ENCODE assay signal across 16 cellular contexts in the genomic region with DNA sequence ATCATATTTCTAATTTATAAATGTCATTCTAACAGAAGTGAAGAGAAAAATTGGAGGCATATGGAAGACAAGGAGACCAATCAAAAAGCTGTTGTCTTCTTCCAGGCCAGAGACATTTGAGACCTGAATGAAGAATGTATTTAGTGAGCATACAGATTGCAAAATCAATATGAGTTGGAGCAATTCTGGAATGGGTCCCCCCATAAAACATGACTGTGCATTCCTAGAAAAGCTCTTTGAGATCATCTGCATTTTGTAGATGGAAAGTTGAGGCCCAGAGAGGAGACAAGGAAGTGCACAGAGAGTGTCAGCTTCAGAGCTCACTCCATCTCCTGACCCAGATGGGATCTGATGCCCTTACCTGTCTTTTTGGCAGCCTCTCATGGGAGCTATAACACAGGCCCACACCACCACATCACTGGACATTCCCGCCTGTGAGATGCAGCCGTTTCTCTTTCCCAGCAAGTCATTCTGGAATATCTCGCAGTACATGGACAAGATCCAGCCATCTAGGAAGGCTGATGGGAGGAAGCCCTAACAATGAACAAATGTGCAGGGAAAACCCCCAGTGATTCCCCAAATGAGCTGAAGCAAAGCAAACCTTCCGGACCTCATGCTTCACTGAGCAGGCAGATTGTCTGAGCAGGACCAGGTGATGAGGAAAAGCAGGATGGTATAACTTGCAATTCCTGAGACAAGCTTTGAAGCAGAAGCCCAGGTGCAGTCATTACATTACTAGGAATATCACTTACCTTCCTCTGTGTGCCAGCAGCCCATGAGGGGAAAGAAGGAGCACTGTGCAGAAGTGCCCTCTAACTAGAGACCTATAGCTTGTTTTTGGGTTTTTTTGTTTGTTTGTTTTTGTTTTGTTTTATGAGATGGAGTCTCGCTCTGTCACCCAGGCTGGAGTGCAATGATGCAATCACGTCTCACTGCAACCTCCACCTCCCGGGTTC.
DNase-seq lines count a peak whose midpoint lies in the region; ATAC-seq and TF ChIP-seq lines count a peak whose summit lies in the region.
"Had no signal": no experiment of that assay in that cellular context is flagged by ENCODE, and none has a peak within 500 bp of the region (broad histone marks: within the 10 kb centered on the region; RNA-seq: fewer than 3 reads in every experiment).

No MANE protein-coding gene starts in this region.

- H3K4me3 Mint-ChIP-seq in stimulated activated naive B cell treated with anti-CD40 and anti-IgM and Interleukin-4, amounts not matched to agents 10 μg/mL and 1 μg/mL and 100 μg/mL, for 72 hours: no peak overlapping the region
- H3K4me3 Mint-ChIP-seq: activated T-helper 1 cell treated with anti-CD3 and anti-CD28 coated beads, Interleukin-12 subunit alpha, Interleukin-12 subunit beta, Interleukin-2, Interleukin-4 antibody, amounts not matched to agents 30 ng/mL and 10 ng/mL and 1 ng/mL, durations not matched to agents 14 hours and 24 hours and 36 hours had no signal

- ATAC-seq in GM21723 (IDR thresholded peaks at IDR 0.05; ENCODE audit: unreplicated experiment) (peak; percentile 70), HG03460 (IDR thresholded peaks at IDR 0.05; ENCODE audit: unreplicated experiment) (peak; percentile 58)
- no peak for ATAC-seq in stimulated activated naive B cell treated with anti-CD40 and anti-IgM and Interleukin-4, amounts not matched to agents 10 μg/mL and 1 μg/mL and 100 μg/mL, for 72 hours (replicated peaks)
- ATAC-seq: left lung had no signal

- DNase-seq in NCI-H2196 (lab: John Stamatoyannopoulos, UW; ENCODE audit: unreplicated experiment) (peak; percentile 10), NCI-H2196 treated with DMSO at 0.1 percent for 48 hours (lab: John Stamatoyannopoulos, UW; ENCODE audit: unreplicated experiment) (no peak), cardiac septum (ENCODE audit: low spot score) (no peak), ovary (no peak), hepatic stellate cell (ENCODE audit: low spot score) (no peak)
- DNase-seq in stimulated activated naive B cell treated with anti-CD40 and anti-IgM and Interleukin-4, amounts not matched to agents 10 μg/mL and 1 μg/mL and 100 μg/mL, for 72 hours: no peak
- DNase-seq: activated CD4-positive, alpha-beta T cell treated with anti-CD3 and anti-CD28 coated beads for 4 hours; glutamatergic neuron; GOT3; left lung; NCI-H2029; small intestine; trophoblast cell had no signal

- no peak overlapping the region for H3K27ac ChIP-seq in ovary
- H3K27ac ChIP-seq: left lung had no signal

- 86 to 95% (median 91%) methylated on average over 7 of the region's 7 CpGs for WGBS in ovary, 3 donors

- no peaks in the 10 kb centered on the region for H3K9me3 Mint-ChIP-seq in stimulated activated naive B cell treated with anti-CD40 and anti-IgM and Interleukin-4, amounts not matched to agents 10 μg/mL and 1 μg/mL and 100 μg/mL, for 72 hours
- H3K9me3 Mint-ChIP-seq: activated T-helper 1 cell treated with anti-CD3 and anti-CD28 coated beads, Interleukin-12 subunit alpha, Interleukin-12 subunit beta, Interleukin-2, Interleukin-4 antibody, amounts not matched to agents 30 ng/mL and 10 ng/mL and 1 ng/mL, durations not matched to agents 14 hours and 24 hours and 36 hours had no signal

- intact Hi-C loops in cardiac septum (cut with DNase I) (no loop called here), ovary (cut with DNase I) (no loop called here)

- no peaks in the 10 kb centered on the region for H3K36me3 Mint-ChIP-seq in stimulated activated naive B cell treated with anti-CD40 and anti-IgM and Interleukin-4, amounts not matched to agents 10 μg/mL and 1 μg/mL and 100 μg/mL, for 72 hours

- no peak overlapping the region for H3K4me3 ChIP-seq in ovary
- H3K4me3 ChIP-seq: left lung had no signal

- no peak for TF ChIP-seq POLR2A in ovary (IDR thresholded peaks at IDR 0.05)

- peak overlapping the region; percentile 11 for H3K27ac Mint-ChIP-seq in stimulated activated naive B cell treated with anti-CD40 and anti-IgM and Interleukin-4, amounts not matched to agents 10 μg/mL and 1 μg/mL and 100 μg/mL, for 72 hours
- H3K27ac Mint-ChIP-seq: activated T-helper 1 cell treated with anti-CD3 and anti-CD28 coated beads, Interleukin-12 subunit alpha, Interleukin-12 subunit beta, Interleukin-2, Interleukin-4 antibody, amounts not matched to agents 30 ng/mL and 10 ng/mL and 1 ng/mL, durations not matched to agents 14 hours and 24 hours and 36 hours had no signal

- peaks cover 24 to 27% of the 10 kb centered on the region in 2 donors for H3K4me1 Mint-ChIP-seq in stimulated activated naive B cell treated with anti-CD40 and anti-IgM and Interleukin-4, amounts not matched to agents 10 μg/mL and 1 μg/mL and 100 μg/mL, for 72 hours

- H3K9me3 ChIP-seq in ovary: no peaks in the 10 kb centered on the region
- H3K9me3 ChIP-seq: left lung had no signal

- peaks cover 13 to 15% of the 10 kb centered on the region in 2 donors for H3K27me3 Mint-ChIP-seq in stimulated activated naive B cell treated with anti-CD40 and anti-IgM and Interleukin-4, amounts not matched to agents 10 μg/mL and 1 μg/mL and 100 μg/mL, for 72 hours

- H3K36me3 ChIP-seq in ovary: no peaks in the 10 kb centered on the region
- H3K36me3 ChIP-seq: left lung had no signal

- no peaks in the 10 kb centered on the region for H3K27me3 ChIP-seq in ovary
- H3K27me3 ChIP-seq: left lung had no signal

- no peaks in the 10 kb centered on the region for H3K4me1 ChIP-seq in ovary (ENCODE audit: insufficient read depth)

- no peak for TF ChIP-seq CTCF in ovary (IDR thresholded peaks at IDR 0.05)

- no peak for TF ChIP-seq EP300 in ovary (IDR thresholded peaks at IDR 0.05)

Comparison
In these comparisons a context has a peak if more than half of its experiments do, and no peak if none do; other contexts are left out.
1. ATAC-seq: peak in GM21723 (single experiment) and HG03460 (single experiment); none in stimulated activated naive B cell treated with anti-CD40 and anti-IgM and Interleukin-4, amounts not matched to agents 10 μg/mL and 1 μg/mL and 100 μg/mL, for 72 hours (0 of 2).